In the genomic region with DNA sequence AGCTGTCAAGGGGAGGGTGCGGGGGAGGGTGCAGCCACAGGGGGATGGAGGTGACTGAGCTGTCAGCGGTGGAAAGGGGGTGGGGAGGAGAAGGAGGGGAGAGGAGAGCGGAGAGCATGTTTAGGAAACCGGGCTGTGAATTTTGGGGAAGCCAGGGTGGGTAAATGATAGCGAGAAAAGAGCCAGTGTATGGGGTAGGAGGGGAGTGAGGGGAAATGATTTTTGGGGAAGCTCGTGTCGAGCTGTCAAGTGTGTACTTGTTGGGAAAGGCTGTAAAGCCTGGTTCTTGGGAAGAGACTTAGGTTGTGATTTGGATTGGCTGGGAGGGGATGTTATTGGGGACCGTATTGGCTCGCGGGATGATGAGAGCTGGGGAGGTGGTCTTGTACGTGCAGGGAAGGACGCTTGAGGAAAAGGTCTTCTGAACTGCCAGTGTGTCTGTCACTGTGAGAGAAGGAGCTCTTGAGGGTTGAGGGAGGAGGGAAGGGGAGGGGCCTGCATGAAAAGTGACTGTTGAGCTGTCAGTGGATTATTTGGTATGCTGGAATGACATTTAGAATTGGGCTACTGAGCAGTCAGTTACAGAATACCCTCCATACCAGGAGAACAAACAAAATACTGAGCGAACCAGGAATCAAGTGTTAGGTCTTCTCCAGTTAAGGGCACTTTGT, we compare ENCODE assay signal across 8 cellular contexts. TPM values are rescaled to one million over a fixed set of nuclear protein-coding genes. Genes with fewer than 3 reads are reported as not detected.
DNase-seq lines count a peak whose midpoint lies in the region; ATAC-seq, FAIRE-seq and TF ChIP-seq lines count a peak whose summit lies in the region.

No MANE protein-coding gene starts in this region.

- TF ChIP-seq POLR2A in endothelial cell of umbilical vein (IDR thresholded peaks at IDR 0.05; ENCODE audit: low read depth, low read length): no peak

- CTCF ChIA-PET in endothelial cell of umbilical vein (lab: Charles Lee): interaction anchor here (0.6 to 2.3 kb wide), 8 partner anchors 15 to 375 kb away, joined by 3 to 11 read pairs (median 3); a partner anchor contains a TSS

- H3K4me2 ChIP-seq in DOHH2 (ENCODE audit: low read length) (peak overlapping the region; percentile 90), endothelial cell of umbilical vein (ENCODE audit: insufficient read depth, low read length) (peak overlapping the region; percentile 95)

- no peaks in the 10 kb centered on the region; the same call in 1 of the 2 replicates for H3K27me3 Mint-ChIP-seq in HFFc6 (ENCODE audit: insufficient read depth)
- no peaks in the 10 kb centered on the region for H3K27me3 Mint-ChIP-seq in stimulated activated naive B cell treated with anti-CD40 and anti-IgM and Interleukin-4, amounts not matched to agents 10 μg/mL and 1 μg/mL and 100 μg/mL, for 72 hours

- H3K9ac ChIP-seq in endothelial cell of umbilical vein (replicated peaks; ENCODE audit: extremely low read depth, insufficient read depth, low read length): peak overlapping the region; percentile 89

- TF ChIP-seq CTCF in DOHH2 (IDR thresholded peaks at IDR 0.05; ENCODE audit: low read depth, low read length, poor library complexity, severe bottlenecking) (no peak), HFFc6 (IDR thresholded peaks at IDR 0.05) (no peak), endothelial cell of umbilical vein (IDR thresholded peaks at IDR 0.05; ENCODE audit: extremely low read depth in 1 of 2, insufficient read depth in 1 of 2, low read depth in 1 of 2, low read length in 2 of 2) (no peak)

- H3K9me3 Mint-ChIP-seq in HFFc6: no peaks in the 10 kb centered on the region
- H3K9me3 Mint-ChIP-seq in stimulated activated naive B cell treated with anti-CD40 and anti-IgM and Interleukin-4, amounts not matched to agents 10 μg/mL and 1 μg/mL and 100 μg/mL, for 72 hours: no peaks in the 10 kb centered on the region

- H3K79me2 ChIP-seq in DOHH2 (ENCODE audit: control insufficient read depth, low read length) (peaks cover 74% of the 10 kb centered on the region), endothelial cell of umbilical vein (ENCODE audit: control insufficient read depth, insufficient read depth, low read length) (peaks cover 63% of the 10 kb centered on the region)

- H3K4me3 Mint-ChIP-seq in HFFc6: peak overlapping the region; percentile 99
- peak overlapping the region; percentile 94 to 98 for H3K4me3 Mint-ChIP-seq in stimulated activated naive B cell treated with anti-CD40 and anti-IgM and Interleukin-4, amounts not matched to agents 10 μg/mL and 1 μg/mL and 100 μg/mL, for 72 hours

- H3K36me3 ChIP-seq in DOHH2 (ENCODE audit: control insufficient read depth, low read length): peaks cover 5% of the 10 kb centered on the region
- H3K36me3 ChIP-seq in endothelial cell of umbilical vein (ENCODE audit: control insufficient read depth in 2 of 2, extremely low read depth in 1 of 2, insufficient read depth in 2 of 2, low read length in 2 of 2): no peaks in the 10 kb centered on the region

- peaks cover 19% of the 10 kb centered on the region for H3K36me3 Mint-ChIP-seq in HFFc6 (ENCODE audit: low read depth)
- peaks cover 7 to 13% of the 10 kb centered on the region in 2 donors for H3K36me3 Mint-ChIP-seq in stimulated activated naive B cell treated with anti-CD40 and anti-IgM and Interleukin-4, amounts not matched to agents 10 μg/mL and 1 μg/mL and 100 μg/mL, for 72 hours

- dilution Hi-C loops in endothelial cell of umbilical vein (cut with MboI; ENCODE audit: extremely low pct_ligation_motif_present, low sequenced_read_pairs): no loop called here

- H4K20me1 ChIP-seq in DOHH2 (ENCODE audit: control insufficient read depth, insufficient read depth, low read depth, low read length) (peaks cover 14% of the 10 kb centered on the region), endothelial cell of umbilical vein (replicated peaks; ENCODE audit: control insufficient read depth, extremely low read depth, insufficient read depth, low read length) (peaks cover 3% of the 10 kb centered on the region)

- peak overlapping the region; percentile 82 for H2AFZ ChIP-seq in endothelial cell of umbilical vein (ENCODE audit: low read depth, low read length)

- FAIRE-seq in endothelial cell of umbilical vein (lab: Jason Lieb, UNC): peak; percentile 70

- H3K4me1 ChIP-seq in DOHH2 (ENCODE audit: control insufficient read depth, low read length) (peaks cover 23% of the 10 kb centered on the region), endothelial cell of umbilical vein (ENCODE audit: control insufficient read depth, extremely low read depth, insufficient read depth, low read length) (peaks cover 17% of the 10 kb centered on the region)

- intact Hi-C loops in endothelial cell of umbilical vein (cut with micrococcal nuclease): loop anchor here (5.0 kb wide), 2 partner anchors 44 to 329 kb away; no protein-coding TSS in a partner anchor

- H3K9me1 ChIP-seq in endothelial cell of umbilical vein (replicated peaks; ENCODE audit: control insufficient read depth, extremely low read depth, insufficient read depth, low read length): no peaks in the 10 kb centered on the region

- peak overlapping the region; percentile 81 for H3K27ac Mint-ChIP-seq in HFFc6
- peak overlapping the region; percentile 94 for H3K27ac Mint-ChIP-seq in stimulated activated naive B cell treated with anti-CD40 and anti-IgM and Interleukin-4, amounts not matched to agents 10 μg/mL and 1 μg/mL and 100 μg/mL, for 72 hours

- H3K27me3 ChIP-seq in DOHH2 (ENCODE audit: control insufficient read depth, low read length): no peaks in the 10 kb centered on the region
- H3K27me3 ChIP-seq in endothelial cell of umbilical vein (ENCODE audit: control insufficient read depth in 2 of 2, insufficient read depth in 2 of 2, low read length in 2 of 2): no peaks in the 10 kb centered on the region

- H3K4me3 ChIP-seq in DOHH2 (ENCODE audit: low read length) (peak overlapping the region; percentile 92), endothelial cell of umbilical vein (replicated peaks in 1 of 3; ENCODE audit: insufficient read depth in 1 of 3, low read depth in 1 of 3, low read length in 3 of 3) (peak overlapping the region; percentile 57 to 79 (median 71))

- POLR2A ChIA-PET in endothelial cell of umbilical vein (lab: Charles Lee): interaction anchor here (0.6 to 1.7 kb wide), 3 partner anchors 27 to 350 kb away, joined by 3 to 6 read pairs (median 4); a partner anchor contains a TSS

- peaks cover 7% of the 10 kb centered on the region for H3F3A ChIP-seq in DOHH2 (ENCODE audit: control insufficient read depth, insufficient read depth)

- H3K9me2 ChIP-seq in DOHH2 (replicated peaks; ENCODE audit: control insufficient read depth, low read length): no peaks in the 10 kb centered on the region

- peak; percentile 25 to 29 for ATAC-seq in stimulated activated naive B cell treated with anti-CD40 and anti-IgM and Interleukin-4, amounts not matched to agents 10 μg/mL and 1 μg/mL and 100 μg/mL, for 72 hours (replicated peaks)
- ATAC-seq in HG02970 (IDR thresholded peaks at IDR 0.05; ENCODE audit: low FRiP score, unreplicated experiment): no peak

- DNase-seq in HFFc6 (peak; percentile 25), NCI-H460 (ENCODE audit: extremely low read depth, low read depth) (peak; percentile 19), endothelial cell of umbilical vein (ENCODE audit: low read depth, low spot score) (peak; percentile 61), midbrain (lab: John Stamatoyannopoulos, UW) (peak; percentile 52)
- peak; percentile 27 to 36 for DNase-seq in activated CD8-positive, alpha-beta memory T cell treated with anti-CD3 and anti-CD28 coated beads for 4 hours (ENCODE audit: low read depth in 2 of 2)
- DNase-seq in stimulated activated naive B cell treated with anti-CD40 and anti-IgM and Interleukin-4, amounts not matched to agents 10 μg/mL and 1 μg/mL and 100 μg/mL, for 72 hours: no peak

- H3K4me1 Mint-ChIP-seq in HFFc6 (ENCODE audit: low read depth): peaks cover 55% of the 10 kb centered on the region
- peaks cover 24 to 60% of the 10 kb centered on the region in 2 donors for H3K4me1 Mint-ChIP-seq in stimulated activated naive B cell treated with anti-CD40 and anti-IgM and Interleukin-4, amounts not matched to agents 10 μg/mL and 1 μg/mL and 100 μg/mL, for 72 hours

- BruUV-seq in endothelial cell of umbilical vein (replicated peaks; lab: Mats Ljungman, UMichigan): no TSS peak

- H3K27ac ChIP-seq in DOHH2 (ENCODE audit: low read depth, low read length): no peak overlapping the region
- no peak overlapping the region for H3K27ac ChIP-seq in endothelial cell of umbilical vein (ENCODE audit: insufficient read depth, low read depth, low read length)

- H3K9me3 ChIP-seq in DOHH2 (ENCODE audit: control insufficient read depth, insufficient read depth, low read length): no peaks in the 10 kb centered on the region
- H3K9me3 ChIP-seq in endothelial cell of umbilical vein (replicated peaks; ENCODE audit: control insufficient read depth, insufficient read depth, low read length): no peaks in the 10 kb centered on the region

RNA-seq across cellular contexts. Expression of a gene that starts 1.0 kb away (rescaled TPM):
- 10 to 100 TPM; 30.1 to 46.3 (median 40.5) TPM for total RNA-seq in HFFc6 (2021; fragmentation: NEBNext Ultra II Directional; extraction: Animal tissue kit (Norgen Biotek cat#: 25700))
- 23.8 and 25.5 TPM in 2 replicates for total RNA-seq in NCI-H460 (2014; rRNA removed; shearing (Covaris generic))
- polyA plus RNA-seq in NCI-H460 (2014; cell fraction: nucleus; rRNA removed): 13.8 and 37.5 TPM in 2 replicates
- 27.5 and 27.7 TPM in 2 replicates for total RNA-seq in endothelial cell of umbilical vein
- polyA plus RNA-seq in endothelial cell of umbilical vein: 3.8 and 5.3 TPM in 2 replicates
- 6.1 and 6.9 TPM in 2 replicates for polyA plus RNA-seq in endothelial cell of umbilical vein (2011; cell fraction: cytosol; rRNA removed)
- 22.2 and 28.2 TPM in 2 replicates for polyA plus RNA-seq in endothelial cell of umbilical vein (2011; cell fraction: nucleus; rRNA removed)
- 13.8 and 20.4 TPM in 2 replicates for polyA plus RNA-seq in endothelial cell of umbilical vein (2012)
- polyA minus RNA-seq in endothelial cell of umbilical vein: 28.4 and 29.2 TPM in 2 replicates
- 12.2 TPM for polyA minus RNA-seq in endothelial cell of umbilical vein (2011; cell fraction: cytosol; rRNA and poly(A)+ RNA removed)
- polyA minus RNA-seq in endothelial cell of umbilical vein (2011; cell fraction: nucleus; rRNA and poly(A)+ RNA removed): 92.1 and 134 TPM in 2 replicates

RNA-seq across cellular contexts. Expression of a gene that starts 3.6 kb away (rescaled TPM):
- 10 to 100 TPM; 56.8 to 77.7 (median 65.7) TPM for total RNA-seq in HFFc6 (2021; fragmentation: NEBNext Ultra II Directional; extraction: Animal tissue kit (Norgen Biotek cat#: 25700))
- total RNA-seq in NCI-H460 (2014; rRNA removed; shearing (Covaris generic)): 154 and 170 TPM in 2 replicates
- 79.9 and 95.2 TPM in 2 replicates for polyA plus RNA-seq in NCI-H460 (2014; cell fraction: nucleus; rRNA removed)
- total RNA-seq in endothelial cell of umbilical vein: 50.4 and 52.0 TPM in 2 replicates
- 18.4 and 27.0 TPM in 2 replicates for polyA plus RNA-seq in endothelial cell of umbilical vein
- 30.1 and 31.9 TPM in 2 replicates for polyA plus RNA-seq in endothelial cell of umbilical vein (2011; cell fraction: cytosol; rRNA removed)
- 9.4 and 13.7 TPM in 2 replicates for polyA plus RNA-seq in endothelial cell of umbilical vein (2011; cell fraction: nucleus; rRNA removed)
- polyA plus RNA-seq in endothelial cell of umbilical vein (2012): 77.5 and 94.6 TPM in 2 replicates
- polyA minus RNA-seq in endothelial cell of umbilical vein: 10.7 and 14.6 TPM in 2 replicates
- 8.9 TPM for polyA minus RNA-seq in endothelial cell of umbilical vein (2011; cell fraction: cytosol; rRNA and poly(A)+ RNA removed)
- 5.1 and 6.7 TPM in 2 replicates for polyA minus RNA-seq in endothelial cell of umbilical vein (2011; cell fraction: nucleus; rRNA and poly(A)+ RNA removed)

RNA-seq across cellular contexts. Expression of a gene that starts 29.6 kb away (rescaled TPM):
- 100 to 1,000 TPM; 141 to 176 (median 160) TPM for total RNA-seq in HFFc6 (2021; fragmentation: NEBNext Ultra II Directional; extraction: Animal tissue kit (Norgen Biotek cat#: 25700))
- total RNA-seq in NCI-H460 (2014; rRNA removed; shearing (Covaris generic)): 173 and 197 TPM in 2 replicates
- 190 and 288 TPM in 2 replicates for polyA plus RNA-seq in NCI-H460 (2014; cell fraction: nucleus; rRNA removed)
- 124 and 125 TPM in 2 replicates for total RNA-seq in endothelial cell of umbilical vein
- 18.5 and 36.1 TPM in 2 replicates for polyA plus RNA-seq in endothelial cell of umbilical vein
- polyA plus RNA-seq in endothelial cell of umbilical vein (2011; cell fraction: cytosol; rRNA removed): 60.1 and 68.5 TPM in 2 replicates
- polyA plus RNA-seq in endothelial cell of umbilical vein (2011; cell fraction: nucleus; rRNA removed): 56.0 and 96.7 TPM in 2 replicates
- 142 and 198 TPM in 2 replicates for polyA plus RNA-seq in endothelial cell of umbilical vein (2012)
- polyA minus RNA-seq in endothelial cell of umbilical vein: 26.7 and 30.5 TPM in 2 replicates
- 22.7 TPM for polyA minus RNA-seq in endothelial cell of umbilical vein (2011; cell fraction: cytosol; rRNA and poly(A)+ RNA removed)
- 21.8 and 26.9 TPM in 2 replicates for polyA minus RNA-seq in endothelial cell of umbilical vein (2011; cell fraction: nucleus; rRNA and poly(A)+ RNA removed)
